ENCODE assay signal across 12 cellular contexts in the genomic region with DNA sequence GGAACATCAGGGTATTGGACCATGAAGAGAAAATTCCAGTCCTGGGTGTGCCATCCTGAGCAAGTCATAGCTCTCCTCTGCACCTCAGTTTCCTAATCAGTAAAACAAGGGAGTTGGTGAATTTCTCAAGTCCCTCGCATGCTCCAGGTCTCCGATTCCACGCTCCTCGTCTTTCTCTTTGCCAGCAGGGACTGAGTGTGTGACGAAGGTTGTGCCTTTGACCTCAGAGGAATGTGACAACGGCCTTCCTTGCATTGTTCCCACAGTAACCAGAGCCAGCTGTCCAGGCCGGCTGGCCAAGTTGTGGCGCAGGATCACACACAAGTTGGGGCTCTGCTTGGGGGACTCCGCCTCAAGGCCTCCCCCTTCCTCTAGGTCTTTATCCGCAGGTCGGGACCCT.
DNase-seq lines count a peak whose midpoint lies in the region; ATAC-seq and TF ChIP-seq lines count a peak whose summit lies in the region.
"Had no signal": no experiment of that assay in that cellular context is flagged by ENCODE, and none has a peak within 500 bp of the region (broad histone marks: within the 10 kb centered on the region; RNA-seq: fewer than 3 reads in every experiment).

No MANE protein-coding gene starts in this region.

- no peak overlapping the region for H4K91ac ChIP-seq in trophoblast cell (ENCODE audit: low read depth, low read length)

- no peaks in the 10 kb centered on the region for H3K79me1 ChIP-seq in trophoblast cell (ENCODE audit: low read length)

- H3K36me3 ChIP-seq in BJ (ENCODE audit: control insufficient read depth, insufficient read depth, low read length): peaks cover 1% of the 10 kb centered on the region; the same call in 1 of the 2 replicates
- no peaks in the 10 kb centered on the region for H3K36me3 ChIP-seq in trophoblast cell (ENCODE audit: control insufficient read depth in 1 of 2, insufficient read depth in 2 of 2, low read length in 2 of 2)

- no peak overlapping the region for H2BK12ac ChIP-seq in trophoblast cell (ENCODE audit: low read length)

- H3K27ac ChIP-seq in coronary artery (peak overlapping the region; percentile 65 to 85), right cardiac atrium (ENCODE audit: low read length) (peak overlapping the region; percentile 40), trophoblast cell (ENCODE audit: low read depth, low read length) (no peak overlapping the region)
- H3K27ac ChIP-seq: KMS-11 had no signal

- 26% methylated on average over 11 of the region's 11 CpGs for WGBS in right cardiac atrium
- no CpG with 5 or more reads among the region's 11 CpGs for WGBS in trophoblast cell (ENCODE audit: extremely low coverage, insufficient coverage, insufficient read length)

- peak; percentile 75 to 92 for ATAC-seq in right cardiac atrium
- no peak for ATAC-seq in left colon

- CTCF ChIA-PET in BJ (lab: Yijun Ruan, JAX): interaction anchor here (0.9 to 1.4 kb wide), 5 partner anchors 9 to 489 kb away, joined by 3 to 4 read pairs (median 3); no protein-coding TSS in a partner anchor

- DNase-seq in BJ (ENCODE audit: low read depth) (peak; percentile 82), coronary artery (ENCODE audit: low spot score) (peak; percentile 82), right cardiac atrium (peak; percentile 54 to 79 (median 73)), trophoblast cell (peak; percentile 26 to 62), left colon (no peak), NCI-H526 treated with DMSO at 0.1 percent for 48 hours (lab: John Stamatoyannopoulos, UW) (no peak), KBM-7 (no peak), putamen (ENCODE audit: low spot score) (no peak)
- DNase-seq: activated CD8-positive, alpha-beta memory T cell treated with anti-CD3 and anti-CD28 coated beads, Interleukin-2, amount 50 U/mL, for 48 hours; OCI-M1; stimulated activated naive CD4-positive, alpha-beta T cell had no signal

- no peak overlapping the region for H4K8ac ChIP-seq in trophoblast cell (ENCODE audit: low read depth, low read length)

- H3K18ac ChIP-seq in trophoblast cell (ENCODE audit: low read length): no peak overlapping the region

- no peaks in the 10 kb centered on the region for H3K79me2 ChIP-seq in trophoblast cell (ENCODE audit: control insufficient read depth, insufficient read depth, low read length, poor library complexity)

- H2AK5ac ChIP-seq in trophoblast cell (ENCODE audit: low read length): no peak overlapping the region

- no peak overlapping the region for H3K14ac ChIP-seq in trophoblast cell (ENCODE audit: low read length)

- H3K4me1 ChIP-seq in right cardiac atrium (ENCODE audit: control insufficient read depth, insufficient read depth, low read length): peaks cover 5% of the 10 kb centered on the region
- peaks cover 9 to 12% of the 10 kb centered on the region in 2 experiments for H3K4me1 ChIP-seq in trophoblast cell (ENCODE audit: control insufficient read depth in 1 of 2, insufficient read depth in 2 of 2, low read length in 2 of 2)

- TF ChIP-seq CTCF in BJ (IDR thresholded peaks at IDR 0.05; ENCODE audit: insufficient read depth, low read depth, low read length) (no peak), coronary artery (IDR thresholded peaks at IDR 0.05) (no peak)

- H3K4ac ChIP-seq in trophoblast cell (ENCODE audit: low read depth, low read length): no peak overlapping the region

- in situ Hi-C loops in KBM-7 (cut with MboI; ENCODE audit: low pct_unique_long_range_greater_than_20kb, low sequenced_read_pairs): no loop called here

- no peak overlapping the region for H3K9ac ChIP-seq in trophoblast cell (ENCODE audit: low read length)
- H3K9ac ChIP-seq: KMS-11 had no signal

- no peak overlapping the region for H4K12ac ChIP-seq in trophoblast cell (ENCODE audit: low read depth, low read length)

- H3K23ac ChIP-seq in trophoblast cell (ENCODE audit: low read length): no peak overlapping the region

- H3K9me3 ChIP-seq in right cardiac atrium (ENCODE audit: control insufficient read depth, low read length) (no peaks in the 10 kb centered on the region), trophoblast cell (ENCODE audit: insufficient read depth, low read depth, low read length) (no peaks in the 10 kb centered on the region)

- H3K4me2 ChIP-seq in trophoblast cell (ENCODE audit: low read length): no peak overlapping the region
- H3K4me2 ChIP-seq: KMS-11 had no signal

- H2BK5ac ChIP-seq in trophoblast cell (ENCODE audit: low read depth, low read length, poor library complexity): no peak overlapping the region

- intact Hi-C loops in right cardiac atrium (cut with DNase I) (no loop called here), left colon (cut with DNase I, micrococcal nuclease) (no loop called here)

- no peak overlapping the region for H3K4me3 ChIP-seq in BJ (ENCODE audit: low read depth, low read length)
- H3K4me3 ChIP-seq in coronary artery: peak overlapping the region; percentile 22
- no peak overlapping the region for H3K4me3 ChIP-seq in right cardiac atrium (ENCODE audit: low read length)
- no peak overlapping the region for H3K4me3 ChIP-seq in trophoblast cell (ENCODE audit: low read depth, low read length)

- H2AFZ ChIP-seq in trophoblast cell (ENCODE audit: insufficient read depth, low read length, poor library complexity): peak overlapping the region; percentile 35

- POLR2A ChIA-PET in BJ (lab: Charles Lee): interaction anchor here (0.6 to 1.1 kb wide), 4 partner anchors 192 to 457 kb away, joined by 4 to 26 read pairs (median 4); no protein-coding TSS in a partner anchor

- H2BK120ac ChIP-seq in trophoblast cell (ENCODE audit: insufficient read depth, low read length, poor library complexity): no peak overlapping the region

- no peaks in the 10 kb centered on the region for H3K27me3 ChIP-seq in BJ (ENCODE audit: control insufficient read depth, insufficient read depth, low read length)
- no peaks in the 10 kb centered on the region for H3K27me3 ChIP-seq in right cardiac atrium (ENCODE audit: control insufficient read depth, insufficient read depth)
- no peaks in the 10 kb centered on the region for H3K27me3 ChIP-seq in trophoblast cell (ENCODE audit: insufficient read depth, low read length)

Comparison
In these comparisons a context has a peak if more than half of its experiments do, and no peak if none do; other contexts are left out.
1. DNase-seq: peak in BJ (single experiment), coronary artery (single experiment), right cardiac atrium (3 of 3) and trophoblast cell (2 of 2); none in left colon (0 of 2), NCI-H526 treated with DMSO at 0.1 percent for 48 hours (single experiment), KBM-7 (single experiment) and putamen (single experiment).